In genomic region chr10:29703276-29703675, GRCh38 we compare ENCODE assay signal across 1 cellular context.
TF ChIP-seq lines count a peak whose summit lies in the region.

No MANE protein-coding gene starts in this region.

TF ChIP-seq in HepG2, 621 proteins besides CTCF, POLR2A, EP300 and RAD21 (continued from another document):
- TF ChIP-seq ZBED4 (CRISPR knock-in tag; IDR thresholded peaks at IDR 0.05; ENCODE audit: borderline replicate concordance) (no peak), GFI1 (CRISPR knock-in tag; IDR thresholded peaks at IDR 0.05; ENCODE audit: borderline replicate concordance) (no peak), ZKSCAN8 (CRISPR knock-in tag; IDR thresholded peaks at IDR 0.05; ENCODE audit: borderline replicate concordance) (no peak), ZNF652 (CRISPR knock-in tag; IDR thresholded peaks at IDR 0.05; ENCODE audit: borderline replicate concordance, low read depth) (no peak), HNF4A (CRISPR knock-in tag; IDR thresholded peaks at IDR 0.05) (no peak), TOE1 (CRISPR knock-in tag; IDR thresholded peaks at IDR 0.05) (no peak)
TF ChIP-seq in HepG2: peak in this region for 0.
